In the genomic region with DNA sequence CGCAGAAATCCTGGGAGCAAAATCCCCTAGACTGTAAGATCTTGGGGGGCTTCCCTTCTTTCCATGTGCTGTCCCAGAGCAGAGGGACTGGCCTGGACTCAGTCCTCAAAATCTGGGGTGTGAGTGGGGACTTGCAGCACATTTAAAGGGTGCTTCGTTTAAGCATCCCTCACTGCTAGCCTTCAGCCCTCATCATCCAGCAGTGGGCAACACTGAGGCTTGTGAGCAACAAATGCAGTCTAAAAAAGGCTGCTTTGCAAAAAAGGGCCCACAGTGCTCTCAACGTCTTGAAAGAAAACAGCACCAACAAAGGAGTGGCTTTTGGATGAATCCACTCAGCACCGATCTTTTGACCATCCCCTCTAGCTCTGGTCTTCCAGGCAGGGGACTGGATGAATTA, we compare ENCODE assay signal across 16 cellular contexts.
DNase-seq lines count a peak whose midpoint lies in the region; ATAC-seq and TF ChIP-seq lines count a peak whose summit lies in the region.
"Had no signal": no experiment of that assay in that cellular context is flagged by ENCODE, and none has a peak within 500 bp of the region (broad histone marks: within the 10 kb centered on the region; RNA-seq: fewer than 3 reads in every experiment).

No MANE protein-coding gene starts in this region.

- TF ChIP-seq CTCF in GM12872 (IDR thresholded peaks at IDR 0.05; ENCODE audit: insufficient read depth, low read depth, low read length) (0 out of 3 replicates have a peak, but pooled peaks have one; percentile 10), NB4 (IDR thresholded peaks at IDR 0.05; ENCODE audit: low read depth, low read length) (peak; percentile 16)

- TF ChIP-seq POLR2A in NB4 (IDR thresholded peaks at IDR 0.05; ENCODE audit: extremely low read depth, insufficient read length), result no peak

- ATAC-seq in HG02870 (IDR thresholded peaks at IDR 0.05; ENCODE audit: unreplicated experiment) (no peak), HG03432 (IDR thresholded peaks at IDR 0.05; ENCODE audit: unreplicated experiment) (no peak), GM19324 (IDR thresholded peaks at IDR 0.05; ENCODE audit: low FRiP score, unreplicated experiment) (no peak)
- ATAC-seq: HepG2 had no signal

- H3K4me3 ChIP-seq in NB4 (ENCODE audit: low read depth, low read length), result no peak overlapping the region
- H3K4me3 ChIP-seq: prostate gland, SJSA1, smooth muscle cell had no signal

- DNase-seq in NB4 (ENCODE audit: low read depth) (no peak), dermis blood vessel endothelial cell (peak; percentile 9), mesenteric fat pad (ENCODE audit: low spot score) (peak; percentile 28), MV-4-11 (lab: John Stamatoyannopoulos, UW) (no peak)
- DNase-seq: activated effector memory CD4-positive, alpha-beta T cell treated with anti-CD3 and anti-CD28 coated beads, Interleukin-2, amount 50 U/mL, for 16 hours; cerebellar nuclear complex; NCI-H2081 treated with DMSO at 0.1 percent for 48 hours; NCI-H524 treated with DMSO at 0.1 percent for 48 hours had no signal

Comparison
In these comparisons a context has a peak if more than half of its experiments do, and no peak if none do; other contexts are left out.
1. DNase-seq: peak in dermis blood vessel endothelial cell (single experiment) and mesenteric fat pad (single experiment); none in NB4 (single experiment) and MV-4-11 (single experiment).